Comparison of ENCODE assay signal across 8 cellular contexts in genomic region chr3:75285526-75285925, GRCh38.
DNase-seq lines count a peak whose midpoint lies in the region; TF ChIP-seq lines count a peak whose summit lies in the region.
"Not testable (repeated sequence)": the region's sequence is repeated elsewhere in the genome, so short reads cannot be mapped to it uniquely, and the experiment has no call there.

No MANE protein-coding gene starts in this region.

- not testable (repeated sequence) for H4K8ac ChIP-seq in mesendoderm (ENCODE audit: low read depth, low read length)

- H3K79me1 ChIP-seq in mesendoderm (ENCODE audit: low read length), result not testable (repeated sequence)

- not testable (repeated sequence) for H3K4me3 ChIP-seq in AG09309 (ENCODE audit: control insufficient read depth, low read depth, low read length); brain microvascular endothelial cell (ENCODE audit: low read depth, low read length); fibroblast of villous mesenchyme (ENCODE audit: low read depth, low read length); mesendoderm (ENCODE audit: low read length)

- not testable (repeated sequence) for H3K9ac ChIP-seq in mesendoderm (ENCODE audit: low read length)

- H2BK5ac ChIP-seq in mesendoderm (ENCODE audit: low read length), result not testable (repeated sequence)

- not testable (repeated sequence) for H3K79me2 ChIP-seq in mesendoderm (ENCODE audit: control insufficient read depth, insufficient read depth, low read length)

- in situ Hi-C loops in brain microvascular endothelial cell (cut with HindIII; ENCODE audit: low pct_ligation_motif_present, low sequenced_read_pairs), result not testable (repeated sequence)

- not testable (repeated sequence) for H3K36me3 ChIP-seq in brain microvascular endothelial cell (replicated peaks); mesendoderm (ENCODE audit: control insufficient read depth, insufficient read depth, low read length)

- H2BK120ac ChIP-seq in mesendoderm (ENCODE audit: low read depth, low read length), result not testable (repeated sequence)

- H2AK5ac ChIP-seq in mesendoderm (ENCODE audit: low read length), result not testable (repeated sequence)

- not testable (repeated sequence) for H3K27me3 ChIP-seq in brain microvascular endothelial cell (replicated peaks); mesendoderm (ENCODE audit: insufficient read depth, low read length, poor library complexity)

- H3K4me1 ChIP-seq in mesendoderm (ENCODE audit: control insufficient read depth, low read depth, low read length), result not testable (repeated sequence)

- not testable (repeated sequence) for TF ChIP-seq CTCF in AG09309 (IDR thresholded peaks at IDR 0.05; ENCODE audit: control insufficient read depth, insufficient read depth, low read depth, low read length, missing control alignments); brain microvascular endothelial cell (IDR thresholded peaks at IDR 0.05; ENCODE audit: low read depth, low read length, missing control alignments); fibroblast of villous mesenchyme (IDR thresholded peaks at IDR 0.05; ENCODE audit: insufficient read depth, low read depth, low read length)

- H3K56ac ChIP-seq in mesendoderm (ENCODE audit: low read length), result not testable (repeated sequence)

- not testable (repeated sequence) for H2BK15ac ChIP-seq in mesendoderm (replicated peaks; ENCODE audit: low read depth)

- not testable (repeated sequence) for H3K23ac ChIP-seq in mesendoderm (ENCODE audit: low read length)

- H3K4ac ChIP-seq in mesendoderm (ENCODE audit: low read depth, low read length), result not testable (repeated sequence)

- H4K5ac ChIP-seq in mesendoderm (ENCODE audit: low read length), result not testable (repeated sequence)

- H3K18ac ChIP-seq in mesendoderm (ENCODE audit: low read length), result not testable (repeated sequence)

- peak overlapping the region; percentile 34 for H3K27ac ChIP-seq in brain microvascular endothelial cell
- not testable (repeated sequence) for H3K27ac ChIP-seq in mesendoderm (ENCODE audit: low read depth, low read length)

- not testable (repeated sequence) for H3K4me2 ChIP-seq in mesendoderm (ENCODE audit: low read length)

- DNase-seq in AG09309 (ENCODE audit: low read depth) (peak; percentile 55), GM04503 (ENCODE audit: low read depth) (peak; percentile 65), HT1080 (ENCODE audit: low read depth) (peak; percentile 86), RKO (ENCODE audit: low spot score) (peak; percentile 77), brain microvascular endothelial cell (peak; percentile 85), fibroblast of villous mesenchyme (ENCODE audit: low read depth) (peak; percentile 26), mesendoderm (peak; percentile 22), stromal cell of bone marrow (ENCODE audit: low read depth) (peak; percentile 73)

- WGBS in mesendoderm (ENCODE audit: extremely low coverage, insufficient coverage, low lambda C conversion rate), result no CpG with 5 or more reads among the region's 2 CpGs

Comparison
In these comparisons a context has a peak if more than half of its experiments do, and no peak if none do; other contexts are left out.
1. DNase-seq: peak in every context shown above with its lines; median percentile 86 in HT1080; 85 in brain microvascular endothelial cell; 77 in RKO; 73 in stromal cell of bone marrow; 65 in GM04503; 55 in AG09309; 26 in fibroblast of villous mesenchyme; 22 in mesendoderm.